20 cellular contexts compared by ENCODE assay signal in the genomic region with DNA sequence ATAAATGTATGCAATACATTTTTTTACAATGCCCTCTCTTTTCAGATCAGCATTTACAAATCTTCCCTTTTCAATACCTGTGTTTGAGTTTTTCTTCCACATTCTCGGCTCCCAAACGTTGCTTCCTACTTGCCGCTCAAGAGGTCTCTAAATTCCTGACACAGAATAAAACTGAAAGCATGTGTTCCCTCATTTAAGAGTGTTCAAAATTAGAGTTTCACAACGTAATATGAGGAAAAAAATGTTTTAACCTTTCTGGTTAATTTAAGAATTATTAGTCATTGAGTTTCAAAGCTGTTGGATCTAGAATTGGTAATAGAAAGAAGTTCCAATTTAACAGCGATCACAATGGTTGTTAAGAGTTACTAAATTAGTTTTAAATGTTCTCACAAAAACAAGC.
DNase-seq lines count a peak whose midpoint lies in the region; ATAC-seq, FAIRE-seq and TF ChIP-seq lines count a peak whose summit lies in the region.
"Had no signal": no experiment of that assay in that cellular context is flagged by ENCODE, and none has a peak within 500 bp of the region (broad histone marks: within the 10 kb centered on the region; RNA-seq: fewer than 3 reads in every experiment).

No MANE protein-coding gene starts in this region.

- peaks cover 92% of the 10 kb centered on the region for H3K4me1 Mint-ChIP-seq in activated naive CD4-positive, alpha-beta T cell treated with anti-CD3 and anti-CD28 coated beads for 36 hours (ENCODE audit: low read depth)
- H3K4me1 Mint-ChIP-seq: GM23338 had no signal

- no peaks in the 10 kb centered on the region for H3K27me3 Mint-ChIP-seq in activated naive CD4-positive, alpha-beta T cell treated with anti-CD3 and anti-CD28 coated beads for 36 hours (ENCODE audit: low read depth)
- H3K27me3 Mint-ChIP-seq: T-cell had no signal

- H3K9me3 ChIP-seq in OCI-LY3 (ENCODE audit: insufficient read depth, low read length) (no peaks in the 10 kb centered on the region), kidney (ENCODE audit: control insufficient read depth in 1 of 2, low read length in 2 of 2) (no peaks in the 10 kb centered on the region), upper lobe of right lung (no peaks in the 10 kb centered on the region), prostate gland (no peaks in the 10 kb centered on the region)
- H3K9me3 ChIP-seq: colonic mucosa had no signal

- H3K4me1 ChIP-seq in OCI-LY3 (ENCODE audit: low read length) (peaks cover 43% of the 10 kb centered on the region), kidney (ENCODE audit: control insufficient read depth in 1 of 2, insufficient read depth in 1 of 2, low read depth in 1 of 2, low read length in 2 of 2) (peaks cover 11 to 23% of the 10 kb centered on the region in 2 donors), upper lobe of right lung (peaks cover 19% of the 10 kb centered on the region), prostate gland (replicated peaks) (no peaks in the 10 kb centered on the region)

- H3K27me3 ChIP-seq in OCI-LY3 (ENCODE audit: low read depth, low read length) (no peaks in the 10 kb centered on the region), upper lobe of right lung (no peaks in the 10 kb centered on the region), prostate gland (replicated peaks; ENCODE audit: insufficient read depth) (no peaks in the 10 kb centered on the region)
- H3K27me3 ChIP-seq: colonic mucosa had no signal

- ATAC-seq in upper lobe of right lung (peak; percentile 43), GM19463 (IDR thresholded peaks at IDR 0.05; ENCODE audit: unreplicated experiment) (no peak)
- ATAC-seq: GM23338, T-cell had no signal

- 80% methylated on average over 5 of the region's 5 CpGs for WGBS in prostate gland

- peak overlapping the region; percentile 86 for H3K27ac Mint-ChIP-seq in activated naive CD4-positive, alpha-beta T cell treated with anti-CD3 and anti-CD28 coated beads for 36 hours
- H3K27ac Mint-ChIP-seq: GM23338 had no signal

- H3K79me2 ChIP-seq in OCI-LY3 (ENCODE audit: low read length), result peaks cover 7% of the 10 kb centered on the region; the same call in 1 of the 2 replicates

- FAIRE-seq in kidney (lab: Jason Lieb, UNC), result peak; percentile 53
- FAIRE-seq: endothelial cell of umbilical vein, frontal cortex had no signal

- H2AFZ ChIP-seq in OCI-LY3 (ENCODE audit: low read depth, low read length), result no peak overlapping the region
- H2AFZ ChIP-seq: GM23338 had no signal

- peaks cover 89% of the 10 kb centered on the region for H3K36me3 Mint-ChIP-seq in activated naive CD4-positive, alpha-beta T cell treated with anti-CD3 and anti-CD28 coated beads for 36 hours (ENCODE audit: low read depth)

- no peak for TF ChIP-seq CTCF in OCI-LY3 (IDR thresholded peaks at IDR 0.05; ENCODE audit: low read depth, low read length)
- TF ChIP-seq CTCF in kidney (IDR thresholded peaks at IDR 0.05; ENCODE audit: borderline replicate concordance, extremely low read depth, insufficient read depth), result no peak
- TF ChIP-seq CTCF in upper lobe of right lung (IDR thresholded peaks at IDR 0.05), result no peak
- TF ChIP-seq CTCF in prostate gland (IDR thresholded peaks at IDR 0.05), result no peak

- H4K20me1 ChIP-seq in OCI-LY3 (ENCODE audit: insufficient read depth, low read length), result no peaks in the 10 kb centered on the region

- 0 out of 2 replicates have a peak overlapping the region, but pooled peaks have one; percentile 3 for H3K9ac ChIP-seq in OCI-LY3 (ENCODE audit: low read length)
- H3K9ac ChIP-seq in kidney (ENCODE audit: low read length in 2 of 2), result peak overlapping the region in 1 of 2 donors; percentile 30
- H3K9ac ChIP-seq: KMS-11 had no signal

- peak overlapping the region; percentile 95 for H3K4me2 ChIP-seq in OCI-LY3 (ENCODE audit: low read length)
- H3K4me2 ChIP-seq: GM23338, KMS-11, smooth muscle cell had no signal

- peak overlapping the region; percentile 28 for H3K4me3 Mint-ChIP-seq in activated naive CD4-positive, alpha-beta T cell treated with anti-CD3 and anti-CD28 coated beads for 36 hours
- H3K4me3 Mint-ChIP-seq: GM23338, T-cell had no signal

- DNase-seq in activated naive CD4-positive, alpha-beta T cell treated with anti-CD3 and anti-CD28 coated beads for 36 hours, result no peak
- no peak for DNase-seq in activated naive CD4-positive, alpha-beta T cell treated with anti-CD3 and anti-CD28 coated beads, Interleukin-2, amount 50 U/mL, for 16 hours
- DNase-seq in kidney (no peak), upper lobe of right lung (no peak), prostate gland (ENCODE audit: low spot score) (no peak), SHP77 (lab: John Stamatoyannopoulos, UW) (no peak)
- DNase-seq: colonic mucosa, COR-L47, EL, NCI-H1092 treated with DMSO at 0.1 percent for 48 hours, NCI-H2171 treated with DMSO at 0.1 percent for 48 hours, posterior cingulate gyrus, T-cell had no signal

- intact Hi-C loops in activated naive CD4-positive, alpha-beta T cell treated with anti-CD3 and anti-CD28 coated beads for 36 hours (cut with micrococcal nuclease), result loop anchor here (1.0 kb wide), 2 partner anchors 9 to 18 kb away; no protein-coding TSS in a partner anchor
- intact Hi-C loops in kidney (cut with DNase I) (no loop called here), upper lobe of right lung (cut with DNase I) (no loop called here), prostate gland (cut with DNase I) (no loop called here)

- no peak overlapping the region for H3K27ac ChIP-seq in OCI-LY3 (ENCODE audit: low read length)
- H3K27ac ChIP-seq in kidney (ENCODE audit: low read depth in 2 of 2, low read length in 2 of 2), result peak overlapping the region in 1 of 2 donors; percentile 0
- no peak overlapping the region for H3K27ac ChIP-seq in upper lobe of right lung
- H3K27ac ChIP-seq in prostate gland, result no peak overlapping the region
- H3K27ac ChIP-seq: colonic mucosa, KMS-11 had no signal

- CTCF ChIA-PET in activated naive CD4-positive, alpha-beta T cell treated with anti-CD3 and anti-CD28 coated beads for 36 hours (lab: Charles Lee), result interaction anchor here (0.8 to 1.4 kb wide), 4 partner anchors 9 to 243 kb away, joined by 3 to 6 read pairs (median 3); no protein-coding TSS in a partner anchor

- TF ChIP-seq POLR2A in prostate gland (IDR thresholded peaks at IDR 0.05), result no peak

- peaks cover 2% of the 10 kb centered on the region for H3K9me3 Mint-ChIP-seq in activated naive CD4-positive, alpha-beta T cell treated with anti-CD3 and anti-CD28 coated beads for 36 hours
- H3K9me3 Mint-ChIP-seq: GM23338, T-cell had no signal

- H3K4me3 ChIP-seq in OCI-LY3 (ENCODE audit: low read length) (peak overlapping the region; percentile 43), kidney (ENCODE audit: low read length in 2 of 2) (no peak overlapping the region), upper lobe of right lung (no peak overlapping the region), prostate gland (no peak overlapping the region)
- H3K4me3 ChIP-seq: colonic mucosa, GM23338, smooth muscle cell had no signal

- no peaks in the 10 kb centered on the region for H3K36me3 ChIP-seq in OCI-LY3 (replicated peaks; ENCODE audit: low read depth, low read length)
- H3K36me3 ChIP-seq in kidney (ENCODE audit: control insufficient read depth in 1 of 2, insufficient read depth in 2 of 2, low read length in 2 of 2), result peaks cover 0 to 2% of the 10 kb centered on the region in 2 donors
- no peaks in the 10 kb centered on the region for H3K36me3 ChIP-seq in upper lobe of right lung
- no peaks in the 10 kb centered on the region for H3K36me3 ChIP-seq in prostate gland
- H3K36me3 ChIP-seq: colonic mucosa had no signal
